ENCODE assay signal across 2 cellular contexts in genomic region chr2:62460175-62460574, GRCh38.
TF ChIP-seq lines count a peak whose summit lies in the region.

No MANE protein-coding gene starts in this region.

TF ChIP-seq in H1, 55 proteins besides CTCF, POLR2A, EP300 and RAD21 (continued from another document):
- TF ChIP-seq, protein P1, sequence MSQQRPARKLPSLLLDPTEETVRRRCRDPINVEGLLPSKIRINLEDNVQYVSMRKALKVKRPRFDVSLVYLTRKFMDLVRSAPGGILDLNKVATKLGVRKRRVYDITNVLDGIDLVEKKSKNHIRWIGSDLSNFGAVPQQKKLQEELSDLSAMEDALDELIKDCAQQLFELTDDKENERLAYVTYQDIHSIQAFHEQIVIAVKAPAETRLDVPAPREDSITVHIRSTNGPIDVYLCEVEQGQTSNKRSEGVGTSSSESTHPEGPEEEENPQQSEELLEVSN (IDR thresholded peaks at IDR 0.05) = no peak
- TF ChIP-seq ASH2L (IDR thresholded peaks at IDR 0.05; ENCODE audit: low read length) (no peak), KDM4A (IDR thresholded peaks at IDR 0.05; ENCODE audit: low read depth, low read length, severe bottlenecking) (no peak)
TF ChIP-seq in H1: peak in this region for 0.

TF ChIP-seq in HEK293T, 16 proteins besides CTCF, POLR2A, EP300 and RAD21 (continued from another document):
- TF ChIP-seq PKNOX1 (IDR thresholded peaks at IDR 0.05) (no peak), CTBP1 (IDR thresholded peaks at IDR 0.05; ENCODE audit: borderline replicate concordance) (no peak)
